In the genomic region with DNA sequence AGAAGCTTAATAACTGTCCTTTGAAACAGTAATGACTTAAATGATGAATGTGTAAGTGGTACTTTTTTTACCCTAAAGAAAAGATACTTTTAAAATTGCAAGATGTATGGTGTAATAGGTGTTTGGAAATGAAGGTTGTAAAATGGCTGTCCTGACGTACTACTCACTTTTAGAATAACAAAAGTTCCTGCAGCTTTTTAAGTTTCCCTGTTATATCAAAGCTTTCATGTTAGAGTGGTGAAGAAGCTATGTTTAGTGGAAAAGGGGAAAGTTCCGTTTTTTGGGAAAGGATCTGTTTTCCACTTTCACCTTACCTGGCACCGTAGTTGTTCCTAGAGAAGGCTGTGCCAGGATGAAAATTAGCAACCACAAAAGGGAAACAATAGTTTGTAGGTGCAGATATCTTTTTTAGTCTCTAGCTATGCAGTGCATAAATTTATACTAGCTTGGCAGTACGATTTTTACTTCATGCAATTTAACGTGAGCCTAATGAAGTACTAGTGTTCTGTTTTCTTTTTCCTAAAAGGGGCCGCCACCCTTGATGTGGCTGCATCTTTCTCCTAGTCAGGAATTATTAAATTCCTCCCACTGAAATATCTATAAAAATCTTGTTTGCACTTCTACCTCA, we compare ENCODE assay signal across 8 cellular contexts. TPM values are rescaled to one million over a fixed set of nuclear protein-coding genes. Genes with fewer than 3 reads are reported as not detected.
DNase-seq lines count a peak whose midpoint lies in the region; ATAC-seq and TF ChIP-seq lines count a peak whose summit lies in the region.

No MANE protein-coding gene starts in this region.

- WGBS in SK-N-SH (ENCODE audit: low lambda C conversion rate) = 5% methylated on average over 6 of the region's 6 CpGs

- peaks cover 16 to 23% of the 10 kb centered on the region in 2 experiments; a peak in 3 of 4 replicates for H3K4me1 ChIP-seq in SK-N-SH (ENCODE audit: control insufficient read depth in 1 of 2, insufficient read depth in 2 of 2, low read depth in 1 of 2, low read length in 1 of 2)
- peaks cover 13% of the 10 kb centered on the region for H3K4me1 ChIP-seq in iPS-15b (ENCODE audit: control insufficient read depth, insufficient read depth, low read length)

- H3K27ac ChIP-seq in SK-N-SH (ENCODE audit: low read depth in 2 of 2, low read length in 1 of 2) = peak overlapping the region; percentile 98 to 99

- peaks cover 22% of the 10 kb centered on the region for H3F3A ChIP-seq in SK-N-SH (replicated peaks; ENCODE audit: insufficient read depth)

- H3K36me3 ChIP-seq in SK-N-SH (replicated peaks in 1 of 2; ENCODE audit: control insufficient read depth in 1 of 2, insufficient read depth in 2 of 2, low read length in 1 of 2) (peaks cover 9 to 18% of the 10 kb centered on the region in 2 experiments), iPS-15b (ENCODE audit: control insufficient read depth, insufficient read depth, low read length) (no peaks in the 10 kb centered on the region)

- H3K4me2 ChIP-seq in SK-N-SH = peak overlapping the region; percentile 82

- intact Hi-C loops in activated CD4-positive, alpha-beta memory T cell treated with anti-CD3 and anti-CD28 coated beads for 36 hours (cut with micrococcal nuclease) = loop anchor here (2.0 to 5.0 kb wide), 3 partner anchors 140 to 497 kb away; partner anchors contain the start of genes FCHO2, MRPS27 and PTCD2

- no peak overlapping the region for H2AFZ ChIP-seq in SK-N-SH (ENCODE audit: low read depth)

- TF ChIP-seq CTCF in SK-N-SH (IDR thresholded peaks at IDR 0.05) = no peak

- H3K79me2 ChIP-seq in SK-N-SH (ENCODE audit: insufficient read depth) = peaks cover 62% of the 10 kb centered on the region

- no peak for TF ChIP-seq RAD21 in SK-N-SH (IDR thresholded peaks at IDR 0.05; ENCODE audit: low read length)

- DNase-seq in SK-N-SH (no peak), midbrain (lab: John Stamatoyannopoulos, UW) (no peak), dermis blood vessel endothelial cell (no peak), NCI-H146 (lab: John Stamatoyannopoulos, UW) (no peak)
- DNase-seq in activated CD4-positive, alpha-beta memory T cell treated with anti-CD3 and anti-CD28 coated beads for 36 hours = no peak

- H3K9me3 Mint-ChIP-seq in activated CD4-positive, alpha-beta memory T cell treated with anti-CD3 and anti-CD28 coated beads for 36 hours = no peaks in the 10 kb centered on the region
- no peaks in the 10 kb centered on the region for H3K9me3 Mint-ChIP-seq in stimulated activated memory B cell treated with anti-CD40 and anti-IgM and Interleukin-4, amounts not matched to agents 10 μg/mL and 1 μg/mL and 100 μg/mL, for 72 hours

- peak overlapping the region; percentile 86 to 95 for H3K4me3 ChIP-seq in SK-N-SH (ENCODE audit: low read depth in 2 of 2, low read length in 1 of 2)
- H3K4me3 ChIP-seq in iPS-15b (ENCODE audit: low read depth, low read length) = peak overlapping the region; percentile 81

- H3K9ac ChIP-seq in SK-N-SH (peak overlapping the region; percentile 99), iPS-15b (ENCODE audit: low read depth, low read length) (no peak overlapping the region)

- no peaks in the 10 kb centered on the region for H3K9me2 ChIP-seq in SK-N-SH

- H3K36me3 Mint-ChIP-seq in activated CD4-positive, alpha-beta memory T cell treated with anti-CD3 and anti-CD28 coated beads for 36 hours = no peaks in the 10 kb centered on the region
- no peaks in the 10 kb centered on the region for H3K36me3 Mint-ChIP-seq in stimulated activated memory B cell treated with anti-CD40 and anti-IgM and Interleukin-4, amounts not matched to agents 10 μg/mL and 1 μg/mL and 100 μg/mL, for 72 hours

- peaks cover 5% of the 10 kb centered on the region for H3K27me3 Mint-ChIP-seq in activated CD4-positive, alpha-beta memory T cell treated with anti-CD3 and anti-CD28 coated beads for 36 hours
- peaks cover 3% of the 10 kb centered on the region for H3K27me3 Mint-ChIP-seq in stimulated activated memory B cell treated with anti-CD40 and anti-IgM and Interleukin-4, amounts not matched to agents 10 μg/mL and 1 μg/mL and 100 μg/mL, for 72 hours

- H3K27me3 ChIP-seq in SK-N-SH (ENCODE audit: insufficient read depth) (no peaks in the 10 kb centered on the region), iPS-15b (ENCODE audit: control insufficient read depth, insufficient read depth, low read length) (peaks cover 4% of the 10 kb centered on the region)

- CTCF ChIA-PET in SK-N-SH (lab: Yijun Ruan, JAX) = interaction anchor here (0.9 to 6.3 kb wide), 16 partner anchors 14 to 497 kb away, joined by 3 to 76 read pairs (median 4); partner anchors contain the start of genes FCHO2, MRPS27 and PTCD2
- CTCF ChIA-PET in activated CD4-positive, alpha-beta memory T cell treated with anti-CD3 and anti-CD28 coated beads for 36 hours (lab: Charles Lee) = interaction anchor here (0.8 to 4.5 kb wide), 8 partner anchors 12 to 260 kb away, joined by 3 to 57 read pairs (median 6); no protein-coding TSS in a partner anchor

- peaks cover 22% of the 10 kb centered on the region for H3K4me1 Mint-ChIP-seq in activated CD4-positive, alpha-beta memory T cell treated with anti-CD3 and anti-CD28 coated beads for 36 hours (ENCODE audit: low read depth)
- peaks cover 22% of the 10 kb centered on the region for H3K4me1 Mint-ChIP-seq in stimulated activated memory B cell treated with anti-CD40 and anti-IgM and Interleukin-4, amounts not matched to agents 10 μg/mL and 1 μg/mL and 100 μg/mL, for 72 hours

- peak overlapping the region; percentile 88 for H3K4me3 Mint-ChIP-seq in activated CD4-positive, alpha-beta memory T cell treated with anti-CD3 and anti-CD28 coated beads for 36 hours
- H3K4me3 Mint-ChIP-seq in stimulated activated memory B cell treated with anti-CD40 and anti-IgM and Interleukin-4, amounts not matched to agents 10 μg/mL and 1 μg/mL and 100 μg/mL, for 72 hours = peak overlapping the region; percentile 97

- no peak for ATAC-seq in SK-N-SH treated with all-trans-retinoic acid at 6 μM for 48 hours
- no peak for ATAC-seq in stimulated activated memory B cell treated with anti-CD40 and anti-IgM and Interleukin-4, amounts not matched to agents 10 μg/mL and 1 μg/mL and 100 μg/mL, for 72 hours

- no peak for TF ChIP-seq EP300 in SK-N-SH (IDR thresholded peaks at IDR 0.05; ENCODE audit: borderline replicate concordance in 1 of 2, low read depth in 1 of 2, low read length in 1 of 2)

- POLR2A ChIA-PET in SK-N-SH (lab: Yijun Ruan, JAX) = interaction anchor here (1.0 to 3.8 kb wide), 13 partner anchors 16 to 498 kb away, joined by 3 to 40 read pairs (median 5); partner anchors contain the start of genes MRPS27 and PTCD2
- POLR2A ChIA-PET in activated CD4-positive, alpha-beta memory T cell treated with anti-CD3 and anti-CD28 coated beads for 36 hours (lab: Charles Lee) = interaction anchor here (1.1 to 3.0 kb wide), 3 partner anchors 27 to 498 kb away, joined by 3 to 31 read pairs (median 8); partner anchors contain the start of genes MRPS27 and PTCD2

- no peak overlapping the region for H3K27ac Mint-ChIP-seq in activated CD4-positive, alpha-beta memory T cell treated with anti-CD3 and anti-CD28 coated beads for 36 hours
- peak overlapping the region; percentile 97 for H3K27ac Mint-ChIP-seq in stimulated activated memory B cell treated with anti-CD40 and anti-IgM and Interleukin-4, amounts not matched to agents 10 μg/mL and 1 μg/mL and 100 μg/mL, for 72 hours

- H3K9me3 ChIP-seq in SK-N-SH (no peaks in the 10 kb centered on the region), iPS-15b (ENCODE audit: control insufficient read depth, insufficient read depth, low read length) (no peaks in the 10 kb centered on the region)

- peaks cover 19% of the 10 kb centered on the region; the same call in 1 of the 2 replicates for H4K20me1 ChIP-seq in SK-N-SH (ENCODE audit: insufficient read depth)

TF ChIP-seq in SK-N-SH, 30 proteins besides CTCF, POLR2A, EP300 and RAD21:
- TF ChIP-seq CHD2 (IDR thresholded peaks at IDR 0.05; ENCODE audit: low read length, partially characterized antibody) = no peak
- 0 out of 2 replicates have a peak, but pooled peaks have one; percentile 16 for TF ChIP-seq POLR2AphosphoS5 (IDR thresholded peaks at IDR 0.05; ENCODE audit: low read depth, low read length)
- peak; percentile 69; the same call in 1 of the 2 replicates for TF ChIP-seq YY1 (IDR thresholded peaks at IDR 0.05; ENCODE audit: low read depth)

TF ChIP-seq in SK-N-SH treated with all-trans-retinoic acid at 6 μM for 48 hours, 23 proteins besides CTCF, POLR2A, EP300 and RAD21:
- TF ChIP-seq, protein P1, sequence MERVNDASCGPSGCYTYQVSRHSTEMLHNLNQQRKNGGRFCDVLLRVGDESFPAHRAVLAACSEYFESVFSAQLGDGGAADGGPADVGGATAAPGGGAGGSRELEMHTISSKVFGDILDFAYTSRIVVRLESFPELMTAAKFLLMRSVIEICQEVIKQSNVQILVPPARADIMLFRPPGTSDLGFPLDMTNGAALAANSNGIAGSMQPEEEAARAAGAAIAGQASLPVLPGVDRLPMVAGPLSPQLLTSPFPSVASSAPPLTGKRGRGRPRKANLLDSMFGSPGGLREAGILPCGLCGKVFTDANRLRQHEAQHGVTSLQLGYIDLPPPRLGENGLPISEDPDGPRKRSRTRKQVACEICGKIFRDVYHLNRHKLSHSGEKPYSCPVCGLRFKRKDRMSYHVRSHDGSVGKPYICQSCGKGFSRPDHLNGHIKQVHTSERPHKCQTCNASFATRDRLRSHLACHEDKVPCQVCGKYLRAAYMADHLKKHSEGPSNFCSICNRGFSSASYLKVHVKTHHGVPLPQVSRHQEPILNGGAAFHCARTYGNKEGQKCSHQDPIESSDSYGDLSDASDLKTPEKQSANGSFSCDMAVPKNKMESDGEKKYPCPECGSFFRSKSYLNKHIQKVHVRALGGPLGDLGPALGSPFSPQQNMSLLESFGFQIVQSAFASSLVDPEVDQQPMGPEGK (CRISPR knock-in tag; IDR thresholded peaks at IDR 0.05; ENCODE audit: borderline replicate concordance) = no peak
- TF ChIP-seq ZNF70 (CRISPR knock-in tag; IDR thresholded peaks at IDR 0.05) (no peak), ZC3H10 (CRISPR knock-in tag; IDR thresholded peaks at IDR 0.05) (no peak), TOX (CRISPR knock-in tag; IDR thresholded peaks at IDR 0.05; ENCODE audit: borderline replicate concordance) (no peak), ESRRG (CRISPR knock-in tag; IDR thresholded peaks at IDR 0.05) (no peak), SNAI2 (CRISPR knock-in tag; IDR thresholded peaks at IDR 0.05) (no peak), GLIS3 (CRISPR knock-in tag; IDR thresholded peaks at IDR 0.05) (no peak), PPARA (CRISPR knock-in tag; IDR thresholded peaks at IDR 0.05; ENCODE audit: borderline replicate concordance) (no peak), ZFP3 (CRISPR knock-in tag; IDR thresholded peaks at IDR 0.05) (no peak), CSDC2 (CRISPR knock-in tag; IDR thresholded peaks at IDR 0.05) (no peak), TCF4 (CRISPR knock-in tag; IDR thresholded peaks at IDR 0.05; ENCODE audit: borderline replicate concordance) (no peak)

RNA-seq across cellular contexts. Expression of gene TNPO1, which starts 1.3 kb away (rescaled TPM):
- 19.9 and 27.9 TPM in 2 replicates for polyA plus RNA-seq in SK-N-SH (2012; rRNA removed)
- polyA plus RNA-seq in SK-N-SH (2012; cell fraction: cytosol; rRNA removed) = 29.4 and 36.6 TPM in 2 replicates
- 11.4 and 27.7 TPM in 2 replicates for polyA plus RNA-seq in SK-N-SH (2012; cell fraction: nucleus; rRNA removed)
- total RNA-seq in activated CD4-positive, alpha-beta memory T cell treated with anti-CD3 and anti-CD28 coated beads for 36 hours = 10 to 100 TPM; 92.0 to 95.4 TPM
- total RNA-seq in dermis blood vessel endothelial cell = 475 and 624 TPM in 2 replicates
